8 cellular contexts compared by ENCODE assay signal in the genomic region with DNA sequence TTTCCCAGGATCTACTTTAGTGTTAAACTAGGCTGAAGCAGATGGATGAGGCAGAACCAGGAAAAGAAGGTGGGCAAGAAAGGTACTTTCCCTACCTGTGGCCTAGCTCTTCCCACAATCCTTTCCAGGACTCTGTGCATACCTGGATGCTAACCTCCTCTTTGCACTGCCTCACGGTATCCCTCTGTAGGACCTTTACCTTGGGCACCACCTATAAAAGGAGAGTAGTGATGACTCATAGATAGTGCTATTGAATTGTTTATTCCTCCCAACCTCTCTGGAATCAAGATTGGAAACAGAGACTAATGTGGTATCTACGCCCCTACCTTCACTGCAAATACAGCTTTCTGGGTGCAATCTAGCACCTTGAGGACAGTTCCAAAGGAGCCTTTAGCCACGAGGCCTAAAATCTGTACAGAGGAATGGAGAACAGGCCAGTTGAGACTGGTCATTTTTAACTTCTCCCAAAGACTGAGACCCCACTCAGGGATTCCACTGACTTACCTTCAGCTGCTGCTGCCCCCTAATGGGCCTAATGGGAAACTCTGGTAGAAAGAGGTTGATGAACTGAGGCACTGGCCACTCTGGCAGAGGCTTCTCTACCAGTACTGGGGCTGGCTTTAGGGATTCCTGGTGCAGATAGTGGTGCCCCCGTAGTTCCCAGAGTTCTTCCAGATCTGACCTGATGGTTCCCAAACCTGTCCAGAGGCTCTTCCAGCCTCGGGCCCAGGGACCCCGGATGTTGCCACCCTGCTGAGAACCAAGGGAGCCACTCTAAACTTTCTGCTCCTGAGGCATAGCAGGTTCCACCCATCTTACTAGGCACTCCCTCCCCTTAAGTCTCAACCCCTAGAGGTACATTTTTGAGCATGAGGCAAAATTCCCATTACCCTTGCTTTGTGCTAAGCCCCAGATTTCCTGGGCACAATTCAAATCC. TPM values are rescaled to one million over a fixed set of nuclear protein-coding genes. Genes with fewer than 3 reads are reported as not detected.
DNase-seq lines count a peak whose midpoint lies in the region; ATAC-seq and FAIRE-seq lines count a peak whose summit lies in the region.

No MANE protein-coding gene starts in this region.

- no peak for ATAC-seq in HG03108 (IDR thresholded peaks at IDR 0.05; ENCODE audit: unreplicated experiment)
- no peak for ATAC-seq in GM19328 (IDR thresholded peaks at IDR 0.05; ENCODE audit: unreplicated experiment)

- DNase-seq in NCI-H1417 (lab: John Stamatoyannopoulos, UW) (peak; percentile 12 to 63 (median 25)), NCI-H1417 treated with DMSO at 0.1 percent for 48 hours (lab: John Stamatoyannopoulos, UW) (no peak), NCI-H1105 treated with DMSO at 0.1 percent for 48 hours (lab: John Stamatoyannopoulos, UW) (peak; percentile 11), frontal cortex (ENCODE audit: low spot score in 2 of 2) (peak; percentile 35 to 45), pons (ENCODE audit: low spot score) (peak; percentile 58)
- DNase-seq in activated effector memory CD4-positive, alpha-beta T cell treated with anti-CD3 and anti-CD28 coated beads, Interleukin-2, amount 50 U/mL, for 16 hours: peak; percentile 73

- no peak for FAIRE-seq in frontal cortex (lab: Jason Lieb, UNC)

RNA-seq across cellular contexts. Expression of a gene that starts 0.8 kb away (rescaled TPM):
- total RNA-seq in frontal cortex: 11.8 TPM

RNA-seq across cellular contexts. Expression of a gene that starts 14.4 kb away (rescaled TPM):
- total RNA-seq in frontal cortex: 3.7 TPM

RNA-seq across cellular contexts. Expression of a gene that starts 31.8 kb away (rescaled TPM):
- total RNA-seq in frontal cortex: 81.9 TPM

RNA-seq across cellular contexts. Expression of a gene that starts 36.5 kb away (rescaled TPM):
- total RNA-seq in frontal cortex: 56.7 TPM

RNA-seq across cellular contexts. Expression of a gene that starts 41.9 kb away (rescaled TPM):
- total RNA-seq in frontal cortex: 16.3 TPM
